In the genomic region with DNA sequence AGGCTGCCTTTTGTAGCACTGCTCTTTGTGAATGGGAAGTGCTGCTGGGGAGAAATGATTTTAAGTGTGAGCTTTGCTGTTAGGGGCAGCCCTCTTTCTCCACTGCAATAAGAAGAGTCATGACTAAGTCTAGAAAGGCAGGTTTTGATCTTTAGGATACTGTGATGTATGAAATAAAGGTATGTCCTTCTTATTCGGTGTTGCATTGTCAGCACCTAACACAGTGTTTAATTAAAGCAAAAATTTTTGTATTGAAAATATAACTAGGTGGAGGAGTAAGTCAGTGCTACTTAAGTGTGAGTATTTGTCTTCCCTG, we compare ENCODE assay signal across 13 cellular contexts.
DNase-seq lines count a peak whose midpoint lies in the region; ATAC-seq, FAIRE-seq and TF ChIP-seq lines count a peak whose summit lies in the region.
"Had no signal": no experiment of that assay in that cellular context is flagged by ENCODE, and none has a peak within 500 bp of the region (broad histone marks: within the 10 kb centered on the region; RNA-seq: fewer than 3 reads in every experiment).

No MANE protein-coding gene starts in this region.

- FAIRE-seq in small intestine (lab: Jason Lieb, UNC) = no peak
- FAIRE-seq: frontal cortex, G401.6 had no signal

- no peaks in the 10 kb centered on the region for H3K27me3 Mint-ChIP-seq in Caco-2 (ENCODE audit: insufficient read depth, unreplicated experiment)

- POLR2A ChIA-PET in Caco-2 (lab: Charles Lee) = no interaction called here
- POLR2A ChIA-PET in PC-3 (lab: Charles Lee; ENCODE audit: unreplicated experiment) = interaction anchor here (0.6 kb wide), 1 partner anchor 151 kb away, joined by 3 read pairs; no protein-coding TSS in a partner anchor

- H2AFZ ChIP-seq in PC-3 (ENCODE audit: low read length) = no peak overlapping the region

- H3K27ac Mint-ChIP-seq in Caco-2 (ENCODE audit: unreplicated experiment) = peak overlapping the region; percentile 1

- no peaks in the 10 kb centered on the region for H3K9me3 Mint-ChIP-seq in Caco-2 (ENCODE audit: unreplicated experiment)

- WGBS in small intestine, 3 donors = 31 to 64% (median 47%) methylated on average over 1 of the region's 1 CpG

- H3K4me1 Mint-ChIP-seq in Caco-2 (ENCODE audit: low read depth, unreplicated experiment) = peaks cover 14% of the 10 kb centered on the region

- DNase-seq in Caco-2 (no peak), PC-3 (no peak), small intestine (no peak), SW480 (ENCODE audit: low spot score) (no peak)
- DNase-seq in effector memory CD4-positive, alpha-beta T cell = no peak
- DNase-seq: mesendoderm; stimulated activated CD4-positive, alpha-beta T cell treated with anti-CD3 and anti-CD28 coated beads, Interleukin-1b, Interleukin-23, amount 100 ng/mL, for 48 hours; WERI-Rb-1 had no signal

- BruUV-seq in Caco-2 (replicated peaks; lab: Mats Ljungman, UMichigan) = no TSS peak
- no TSS peak for BruUV-seq in PC-3 (replicated peaks; lab: Mats Ljungman, UMichigan)

- H3K9me2 ChIP-seq in PC-3 (replicated peaks; ENCODE audit: low read length) = no peaks in the 10 kb centered on the region

- no peak overlapping the region for H3K9ac ChIP-seq in PC-3 (ENCODE audit: low read length)

- no peak overlapping the region for H3K4me3 ChIP-seq in Caco-2 (ENCODE audit: low read depth, low read length)
- no peak overlapping the region for H3K4me3 ChIP-seq in PC-3 (ENCODE audit: low read length)
- H3K4me3 ChIP-seq in effector memory CD4-positive, alpha-beta T cell (ENCODE audit: insufficient read depth, low read depth, low read length, poor library complexity, severe bottlenecking) = no peak overlapping the region
- H3K4me3 ChIP-seq in small intestine (ENCODE audit: low read depth in 1 of 2, low read length in 2 of 2) = no peak overlapping the region

- CTCF ChIA-PET in Caco-2 (lab: Charles Lee) (no interaction called here), PC-3 (lab: Charles Lee) (no interaction called here)

- H3K36me3 ChIP-seq in Caco-2 (ENCODE audit: control insufficient read depth, insufficient read depth, low read length) = no peaks in the 10 kb centered on the region
- H3K36me3 ChIP-seq in PC-3 (ENCODE audit: low read depth, low read length) = no peaks in the 10 kb centered on the region
- no peaks in the 10 kb centered on the region for H3K36me3 ChIP-seq in effector memory CD4-positive, alpha-beta T cell (ENCODE audit: control insufficient read depth, insufficient read depth, low read length)
- no peaks in the 10 kb centered on the region for H3K36me3 ChIP-seq in small intestine (ENCODE audit: control insufficient read depth in 2 of 2, insufficient read depth in 2 of 2, low read length in 2 of 2)
- H3K36me3 ChIP-seq: WERI-Rb-1 had no signal

- no peaks in the 10 kb centered on the region for H3K27me3 ChIP-seq in Caco-2 (replicated peaks; ENCODE audit: control insufficient read depth, insufficient read depth, low read length)
- no peaks in the 10 kb centered on the region for H3K27me3 ChIP-seq in PC-3 (ENCODE audit: low read length)
- no peaks in the 10 kb centered on the region for H3K27me3 ChIP-seq in effector memory CD4-positive, alpha-beta T cell (replicated peaks; ENCODE audit: control insufficient read depth, insufficient read depth, low read length, poor library complexity, severe bottlenecking)
- no peaks in the 10 kb centered on the region for H3K27me3 ChIP-seq in small intestine (ENCODE audit: control insufficient read depth in 2 of 2, insufficient read depth in 2 of 2, low read length in 2 of 2)

- no peaks in the 10 kb centered on the region for H3F3A ChIP-seq in PC-3 (ENCODE audit: low read length, unreplicated experiment)

- H3K27ac ChIP-seq in PC-3 (ENCODE audit: low read length) (peak overlapping the region; percentile 71), small intestine (ENCODE audit: low read depth in 1 of 2, low read length in 1 of 2) (peak overlapping the region; percentile 84 to 86)
- H3K27ac ChIP-seq in effector memory CD4-positive, alpha-beta T cell (ENCODE audit: insufficient read depth, low read length, poor library complexity, severe bottlenecking) = peak overlapping the region; percentile 63
- H3K27ac ChIP-seq: WERI-Rb-1 had no signal

- H3K4me2 ChIP-seq in PC-3 (ENCODE audit: low read length) = peak overlapping the region; percentile 61

- intact Hi-C loops in Caco-2 (cut with micrococcal nuclease; ENCODE audit: unreplicated experiment) (loop anchor here (10.0 kb wide), 1 partner anchor 154 kb away; no protein-coding TSS in a partner anchor), PC-3 (cut with micrococcal nuclease) (no loop called here)

- H3K4me1 ChIP-seq in Caco-2 (peaks cover 18% of the 10 kb centered on the region), PC-3 (ENCODE audit: insufficient read depth, low read length) (peaks cover 33% of the 10 kb centered on the region), small intestine (ENCODE audit: control insufficient read depth in 2 of 2, insufficient read depth in 1 of 2, low read depth in 1 of 2, low read length in 1 of 2) (peaks cover 18 to 31% of the 10 kb centered on the region in 2 donors)
- peaks cover 47% of the 10 kb centered on the region for H3K4me1 ChIP-seq in effector memory CD4-positive, alpha-beta T cell (ENCODE audit: control insufficient read depth, insufficient read depth, low read length, poor library complexity, severe bottlenecking)

- no peak overlapping the region for H3K4me3 Mint-ChIP-seq in Caco-2 (ENCODE audit: unreplicated experiment)

- no peaks in the 10 kb centered on the region for H3K36me3 Mint-ChIP-seq in Caco-2 (ENCODE audit: insufficient read depth, unreplicated experiment)

- no peak for ATAC-seq in PC-3
- ATAC-seq in HG03135 (IDR thresholded peaks at IDR 0.05; ENCODE audit: unreplicated experiment) = no peak
- no peak for ATAC-seq in HG03378 (IDR thresholded peaks at IDR 0.05; ENCODE audit: unreplicated experiment)
- ATAC-seq in GM21576 (IDR thresholded peaks at IDR 0.05; ENCODE audit: unreplicated experiment) = no peak

- H3K9me3 ChIP-seq in Caco-2 = no peaks in the 10 kb centered on the region
- H3K9me3 ChIP-seq in PC-3 (ENCODE audit: low read length) = no peaks in the 10 kb centered on the region
- H3K9me3 ChIP-seq in effector memory CD4-positive, alpha-beta T cell (ENCODE audit: control insufficient read depth, low read length) = no peaks in the 10 kb centered on the region
- no peaks in the 10 kb centered on the region for H3K9me3 ChIP-seq in small intestine (ENCODE audit: control insufficient read depth, low read depth)

- no peaks in the 10 kb centered on the region; the same call in 1 of the 2 replicates for H3K79me2 ChIP-seq in PC-3 (ENCODE audit: low read length)

- TF ChIP-seq CTCF in Caco-2 (IDR thresholded peaks at IDR 0.05; ENCODE audit: insufficient read depth in 1 of 2, low read depth in 1 of 2, low read length in 1 of 2, severe bottlenecking in 1 of 2, unreplicated experiment in 1 of 2) = no peak
- TF ChIP-seq CTCF in PC-3 (conservative IDR thresholded peaks at IDR 0.05; ENCODE audit: low read depth, low read length) = no peak

- H4K20me1 ChIP-seq in PC-3 (ENCODE audit: low read length) = no peaks in the 10 kb centered on the region
